ENCODE assay signal across 20 cellular contexts in the genomic region with DNA sequence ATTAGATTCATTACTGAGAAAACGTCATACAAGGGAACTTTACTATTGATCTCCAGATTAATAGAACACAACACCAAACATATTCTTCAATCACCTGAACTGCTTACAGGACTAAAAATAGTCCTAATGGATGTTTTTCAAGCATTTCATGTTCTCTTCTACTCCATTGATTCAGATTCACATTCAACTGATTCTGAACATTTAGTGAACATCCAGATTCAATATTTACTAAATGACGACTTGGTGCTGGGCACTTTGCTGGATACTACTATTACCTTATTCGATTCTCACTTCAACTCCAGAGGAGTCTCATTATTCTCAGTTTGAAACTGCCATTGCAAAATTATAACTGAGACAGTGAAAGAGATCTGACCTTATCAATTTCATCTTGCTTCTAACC. TPM values are rescaled to one million over a fixed set of nuclear protein-coding genes. Genes with fewer than 3 reads are reported as not detected.
A peak's percentile ranks its signal among the peaks of the same experiment; 100 is the strongest.
DNase-seq lines count a peak whose midpoint lies in the region; ATAC-seq, FAIRE-seq and TF ChIP-seq lines count a peak whose summit lies in the region.
"Had no signal": no experiment of that assay in that cellular context is flagged by ENCODE, and none has a peak within 500 bp of the region (broad histone marks: within the 10 kb centered on the region; RNA-seq: fewer than 3 reads in every experiment).

No MANE protein-coding gene starts in this region.

- H2AFZ ChIP-seq in GM23248 (peak overlapping the region; percentile 72; the same call in 1 of the 2 replicates), keratinocyte (ENCODE audit: control insufficient read depth, low read length) (peak overlapping the region; percentile 31), smooth muscle cell (ENCODE audit: low read depth) (no peak overlapping the region)

- H3K9me3 ChIP-seq in GM23248 (ENCODE audit: low read depth) (no peaks in the 10 kb centered on the region), body of pancreas (no peaks in the 10 kb centered on the region), keratinocyte (ENCODE audit: control insufficient read depth, low read depth, low read length) (no peaks in the 10 kb centered on the region), smooth muscle cell (replicated peaks; ENCODE audit: low read depth) (no peaks in the 10 kb centered on the region)
- H3K9me3 ChIP-seq: A549 had no signal

- no peaks in the 10 kb centered on the region for H4K20me1 ChIP-seq in GM23248 (ENCODE audit: insufficient read depth)
- no peaks in the 10 kb centered on the region for H4K20me1 ChIP-seq in keratinocyte (ENCODE audit: control insufficient read depth, extremely low read depth, insufficient read depth, low read length)
- no peaks in the 10 kb centered on the region for H4K20me1 ChIP-seq in smooth muscle cell (ENCODE audit: low read depth)

- ATAC-seq in body of pancreas (peak; percentile 21), HG03520 (IDR thresholded peaks at IDR 0.05; ENCODE audit: unreplicated experiment) (no peak)
- ATAC-seq: A549 had no signal

- no peaks in the 10 kb centered on the region for H3K9me2 ChIP-seq in GM23248 (ENCODE audit: insufficient read depth)

- H3K4me2 ChIP-seq in GM23248 (ENCODE audit: unreplicated experiment) (peak overlapping the region; percentile 31), keratinocyte (ENCODE audit: control insufficient read depth, extremely low read depth, insufficient read depth, low read depth, low read length) (no peak overlapping the region), smooth muscle cell (no peak overlapping the region)
- H3K4me2 ChIP-seq: A549 had no signal

- intact Hi-C loops in body of pancreas (cut with DNase I) = no loop called here

- H3K27me3 ChIP-seq in GM23248 (replicated peaks; ENCODE audit: insufficient read depth) (no peaks in the 10 kb centered on the region), body of pancreas (no peaks in the 10 kb centered on the region), keratinocyte (ENCODE audit: control insufficient read depth, extremely low read depth, insufficient read depth, low read length) (no peaks in the 10 kb centered on the region), smooth muscle cell (ENCODE audit: low read depth) (no peaks in the 10 kb centered on the region)

- TF ChIP-seq POLR2A in body of pancreas (IDR thresholded peaks at IDR 0.05) (no peak), GM12892 (IDR thresholded peaks at IDR 0.05; ENCODE audit: low read depth, low read length) (no peak)

- peaks cover 13% of the 10 kb centered on the region; the same call in 1 of the 2 replicates for H3F3A ChIP-seq in GM23248 (ENCODE audit: insufficient read depth)
- H3F3A ChIP-seq in smooth muscle cell (ENCODE audit: low read depth) = no peaks in the 10 kb centered on the region

- in situ Hi-C loops in GM23248 (cut with MboI) = no loop called here

- no peaks in the 10 kb centered on the region for H3K9me1 ChIP-seq in keratinocyte (ENCODE audit: control insufficient read depth, extremely low read depth, insufficient read depth, low read length)

- peak overlapping the region; percentile 49; the same call in 1 of the 2 replicates for H3K27ac ChIP-seq in GM23248
- H3K27ac ChIP-seq in body of pancreas = peak overlapping the region in 1 of 4 donors; percentile 3
- peak overlapping the region; percentile 23 for H3K27ac ChIP-seq in keratinocyte (ENCODE audit: control insufficient read depth, insufficient read depth, low read length)
- peak overlapping the region; percentile 29 for H3K27ac ChIP-seq in smooth muscle cell (ENCODE audit: low read depth)
- H3K27ac ChIP-seq: 22Rv1, A549, C4-2B, HL-60 had no signal

- H3K4me3 ChIP-seq in GM23248 = no peak overlapping the region
- no peak overlapping the region for H3K4me3 ChIP-seq in body of pancreas
- H3K4me3 ChIP-seq in keratinocyte (ENCODE audit: control insufficient read depth in 2 of 3, extremely low read depth in 1 of 3, insufficient read depth in 2 of 3, low read depth in 1 of 3, low read length in 3 of 3) = no peak overlapping the region
- no peak overlapping the region for H3K4me3 ChIP-seq in smooth muscle cell
- H3K4me3 ChIP-seq: A549 had no signal

- no peak overlapping the region for H3K9ac ChIP-seq in GM23248
- no peak overlapping the region for H3K9ac ChIP-seq in keratinocyte (ENCODE audit: control insufficient read depth, extremely low read depth, insufficient read depth, low read length)
- H3K9ac ChIP-seq in smooth muscle cell (ENCODE audit: low read depth) = no peak overlapping the region

- H3K36me3 ChIP-seq in GM23248 (ENCODE audit: low read depth) (no peaks in the 10 kb centered on the region), body of pancreas (replicated peaks in 1 of 2; ENCODE audit: insufficient read depth in 1 of 2, low read depth in 2 of 2) (no peaks in the 10 kb centered on the region), keratinocyte (ENCODE audit: control insufficient read depth in 2 of 2, extremely low read depth in 1 of 2, insufficient read depth in 2 of 2, low read length in 2 of 2) (no peaks in the 10 kb centered on the region), smooth muscle cell (ENCODE audit: low read depth) (no peaks in the 10 kb centered on the region)

- H3K4me1 ChIP-seq in GM23248 (ENCODE audit: insufficient read depth) = peaks cover 12% of the 10 kb centered on the region
- H3K4me1 ChIP-seq in body of pancreas = no peaks in the 10 kb centered on the region
- peaks cover 11% of the 10 kb centered on the region for H3K4me1 ChIP-seq in keratinocyte (ENCODE audit: control insufficient read depth, extremely low read depth, insufficient read depth, low read length)
- no peaks in the 10 kb centered on the region for H3K4me1 ChIP-seq in smooth muscle cell (ENCODE audit: low read depth)
- H3K4me1 ChIP-seq: A549, Caco-2 had no signal

- dilution Hi-C loops in keratinocyte (cut with MboI; ENCODE audit: extremely low pct_ligation_motif_present, low sequenced_read_pairs) = no loop called here

- TF ChIP-seq CTCF in body of pancreas (IDR thresholded peaks at IDR 0.05) (no peak), keratinocyte (optimal IDR thresholded peaks at IDR 0.05 in 1 of 3, IDR thresholded peaks at IDR 0.05 in 1 of 3, conservative IDR thresholded peaks at IDR 0.05 in 1 of 3; ENCODE audit: extremely low read depth in 1 of 3, insufficient read depth in 2 of 3, low read length in 3 of 3) (no peak), smooth muscle cell (IDR thresholded peaks at IDR 0.05; ENCODE audit: borderline replicate concordance, insufficient read depth, poor library complexity, severe bottlenecking) (no peak)

- 68 to 73% methylated on average over 3 of the region's 3 CpGs for WGBS in GM23248 (ENCODE audit: low coverage in 1 of 2, low lambda C conversion rate in 2 of 2, missing lambda C conversion rate in 2 of 2), 2 experiments
- 55 to 60% methylated on average over 3 of the region's 3 CpGs for WGBS in body of pancreas, 2 donors
- 84% methylated on average over 3 of the region's 3 CpGs for WGBS in smooth muscle cell (ENCODE audit: low lambda C conversion rate)

- H3K79me2 ChIP-seq in GM23248 (ENCODE audit: insufficient read depth) (no peaks in the 10 kb centered on the region), keratinocyte (ENCODE audit: control insufficient read depth, insufficient read depth, low read length) (no peaks in the 10 kb centered on the region), smooth muscle cell (ENCODE audit: low read depth) (no peaks in the 10 kb centered on the region)

- DNase-seq in GM23248 (no peak), body of pancreas (no peak), keratinocyte (ENCODE audit: low read depth, low spot score) (no peak), smooth muscle cell (lab: John Stamatoyannopoulos, UW; ENCODE audit: unreplicated experiment) (no peak), GM12892 (ENCODE audit: insufficient read length) (no peak), DMS 273 (lab: John Stamatoyannopoulos, UW; ENCODE audit: unreplicated experiment) (no peak)
- DNase-seq: AML-193; Caco-2; CD4-positive, alpha-beta T cell; DMS153; DMS79; GDM1; H9; IMR-90 had no signal

- FAIRE-seq in keratinocyte (lab: Jason Lieb, UNC) (peak; percentile 65), GM12892 (lab: Jason Lieb, UNC) (no peak)
- FAIRE-seq: A549, H1 had no signal

RNA-seq across cellular contexts. Expression of a gene that starts 18.8 kb away (rescaled TPM):
- 21.1 and 24.3 TPM in 2 replicates for total RNA-seq in GM23248 (2014; rRNA removed; shearing (Covaris generic))
- 12.4 and 12.9 TPM in 2 replicates for polyA plus RNA-seq in GM23248 (2016; fragmentation: Nextera tagmentation; extraction: Ambion mirVana)
- 10 to 100 TPM; 61.0 to 68.6 TPM for total RNA-seq in body of pancreas
- 8.3 to 13.8 TPM (median 11.2 TPM) in 3 replicates for polyA plus RNA-seq in keratinocyte
- 57.4 TPM for polyA plus RNA-seq in keratinocyte (2011; ENCODE audit: low read depth)
- 3.6 and 7.6 TPM in 2 replicates for polyA plus RNA-seq in keratinocyte (2011; cell fraction: cytosol; rRNA removed)
- 13.3 and 21.4 TPM in 2 replicates for polyA plus RNA-seq in keratinocyte (2011; cell fraction: nucleus; rRNA removed)
- polyA plus RNA-seq in keratinocyte (2012; ENCODE audit: low replicate concordance) = 10.2 and 13.5 TPM in 2 replicates
- polyA minus RNA-seq in keratinocyte = 3.2 to 21.3 TPM (median 15.4 TPM) in 3 replicates
- 8.8 TPM for polyA minus RNA-seq in keratinocyte (2011; cell fraction: cytosol; rRNA and poly(A)+ RNA removed)
- polyA minus RNA-seq in keratinocyte (2011; cell fraction: nucleus; rRNA and poly(A)+ RNA removed) = 24.3 and 38.9 TPM in 2 replicates
- 86.0 and 96.7 TPM in 2 replicates for total RNA-seq in smooth muscle cell
- 16.9 and 28.7 TPM in 2 replicates for polyA plus RNA-seq in smooth muscle cell
- 7.4 TPM for polyA plus RNA-seq in GM12892 (2012; ENCODE audit: missing spikeins)
